In the genomic region with DNA sequence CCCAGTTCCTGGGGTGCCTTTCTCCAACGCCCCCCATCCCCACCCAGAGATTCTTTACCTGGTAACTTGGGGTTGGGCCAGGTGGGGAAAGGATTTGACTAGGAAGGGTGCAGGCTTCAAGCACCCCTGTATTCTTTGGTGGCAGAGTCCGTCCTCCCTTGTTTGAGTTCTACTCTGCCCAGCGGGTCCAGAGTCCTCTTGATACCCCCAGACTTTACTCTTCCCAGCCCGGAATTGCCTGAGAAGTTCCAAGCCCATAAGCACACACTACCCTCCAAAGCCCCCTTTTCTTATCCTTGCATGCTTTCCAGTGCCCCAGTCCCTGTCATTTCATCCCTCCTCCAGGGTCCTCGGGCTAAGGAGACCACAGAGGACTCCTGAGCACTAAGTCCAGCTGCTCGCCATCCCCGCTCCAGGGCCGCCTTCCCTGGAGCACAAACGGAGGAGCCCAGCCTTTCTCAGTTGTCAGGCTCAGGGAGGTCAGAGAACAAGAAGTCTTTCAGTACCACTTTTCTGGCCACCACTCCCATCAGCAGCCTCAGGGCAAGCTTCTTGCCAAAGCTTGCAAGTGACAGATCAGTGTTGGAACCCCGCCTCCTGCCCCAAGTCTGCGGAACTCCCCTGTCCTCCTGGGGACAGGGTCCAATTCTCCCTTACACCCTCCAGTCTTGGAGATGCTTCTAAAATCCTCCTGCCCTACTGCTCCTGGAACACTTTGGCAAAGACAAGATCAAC, we compare ENCODE assay signal across 15 cellular contexts. TPM values are rescaled to one million over a fixed set of nuclear protein-coding genes. Genes with fewer than 3 reads are reported as not detected.
A peak's percentile ranks its signal among the peaks of the same experiment; 100 is the strongest.
DNase-seq lines count a peak whose midpoint lies in the region; ATAC-seq and TF ChIP-seq lines count a peak whose summit lies in the region.
"Had no signal": no experiment of that assay in that cellular context is flagged by ENCODE, and none has a peak within 500 bp of the region (broad histone marks: within the 10 kb centered on the region; RNA-seq: fewer than 3 reads in every experiment).

No MANE protein-coding gene starts in this region.

- H3K36me3 Mint-ChIP-seq in CD14-positive monocyte, result no peaks in the 10 kb centered on the region

- H3K27me3 ChIP-seq in dorsolateral prefrontal cortex (no peaks in the 10 kb centered on the region), ascending aorta (no peaks in the 10 kb centered on the region)
- H3K27me3 ChIP-seq: SJCRH30 had no signal

- TF ChIP-seq CTCF in CD14-positive monocyte (IDR thresholded peaks at IDR 0.05), result no peak
- no peak for TF ChIP-seq CTCF in LNCaP clone FGC (IDR thresholded peaks at IDR 0.05; ENCODE audit: control insufficient read depth, extremely low read depth, insufficient read depth)
- no peak for TF ChIP-seq CTCF in dorsolateral prefrontal cortex (IDR thresholded peaks at IDR 0.05 in 54 of 56, conservative IDR thresholded peaks at IDR 0.05 in 2 of 56; ENCODE audit: low read depth in 1 of 56, partially characterized antibody in 56 of 56)
- no peak for TF ChIP-seq CTCF in ascending aorta (IDR thresholded peaks at IDR 0.05)

- no peak overlapping the region for H3K4me3 Mint-ChIP-seq in CD14-positive monocyte

- H3K4me1 Mint-ChIP-seq in CD14-positive monocyte, result peaks cover 54% of the 10 kb centered on the region

- peaks cover 0 to 10% (median 8%) of the 10 kb centered on the region in 3 donors for H3K27me3 Mint-ChIP-seq in CD14-positive monocyte (ENCODE audit: low read depth in 3 of 3)

- H3K27ac ChIP-seq in dorsolateral prefrontal cortex (peak overlapping the region in 57 of 59 donors; percentile 28 to 100 (median 91)), ascending aorta (no peak overlapping the region)
- H3K27ac ChIP-seq: SJCRH30 had no signal

- no peak for ATAC-seq in HG03196 (IDR thresholded peaks at IDR 0.05; ENCODE audit: unreplicated experiment)

- no peak for DNase-seq in CD14-positive monocyte (ENCODE audit: low spot score)
- peak; percentile 40 for DNase-seq in LNCaP clone FGC (ENCODE audit: low read depth)
- DNase-seq in dorsolateral prefrontal cortex, result no peak
- peak; percentile 8 for DNase-seq in myocyte (ENCODE audit: low read depth)
- no peak for DNase-seq in stimulated activated naive CD4-positive, alpha-beta T cell treated with Interleukin-2 at 50 U/mL for 16 hours (lab: John Stamatoyannopoulos, UW)
- DNase-seq in GF-D8 (lab: John Stamatoyannopoulos, UW), result no peak
- DNase-seq in ascending aorta (ENCODE audit: low spot score in 2 of 2), result no peak
- DNase-seq: activated naive CD4-positive, alpha-beta T cell treated with anti-CD3 and anti-CD28 coated beads, Interleukin-2, amount 50 U/mL, for 16 hours; cerebellar nuclear complex; EL; Karpas-422; mesendoderm; NCI-H187 treated with DMSO at 0.1 percent for 48 hours; SJCRH30 had no signal

- no peaks in the 10 kb centered on the region for H3K9me3 ChIP-seq in ascending aorta
- H3K9me3 ChIP-seq: SJCRH30 had no signal

- peaks cover 0 to 7% of the 10 kb centered on the region in 2 donors for H3K4me1 ChIP-seq in ascending aorta

- H3K36me3 ChIP-seq in ascending aorta, result peaks cover 0 to 3% of the 10 kb centered on the region in 2 donors
- H3K36me3 ChIP-seq: SJCRH30 had no signal

- intact Hi-C loops in CD14-positive monocyte (cut with micrococcal nuclease), result no loop called here
- intact Hi-C loops in dorsolateral prefrontal cortex (cut with DNase I), result loop anchor here in 1 of 2 donors (10.0 kb wide), 1 partner anchor 307 kb away; no protein-coding TSS in a partner anchor
- intact Hi-C loops in ascending aorta (cut with DNase I), result no loop called here

- no peaks in the 10 kb centered on the region for H3K9me3 Mint-ChIP-seq in CD14-positive monocyte

- H3K27ac Mint-ChIP-seq in CD14-positive monocyte, result peak overlapping the region in 6 of 7 donors; percentile 10 to 64 (median 47)

- H3K4me3 ChIP-seq in LNCaP clone FGC (ENCODE audit: low read depth, low read length), result no peak overlapping the region
- peak overlapping the region in 19 of 59 donors; percentile 1 to 64 (median 22) for H3K4me3 ChIP-seq in dorsolateral prefrontal cortex
- no peak overlapping the region for H3K4me3 ChIP-seq in ascending aorta
- H3K4me3 ChIP-seq: SJCRH30 had no signal

RNA-seq across cellular contexts. Expression of a gene that starts 12.2 kb away (rescaled TPM):
- polyA plus RNA-seq in CD14-positive monocyte, result under 1 TPM in 1 of 2 donors, not detected in 1; 0.11 TPM
- 10 to 100 TPM in 88 of 120 experiments, 1 to 10 TPM in 32; 2.2 to 82.8 (median 15.0) TPM for total RNA-seq in dorsolateral prefrontal cortex
- total RNA-seq in myocyte, result 12.1 and 12.7 TPM in 2 replicates
- 2.4 TPM for polyA plus RNA-seq in myocyte (2012)
- total RNA-seq in ascending aorta, result 3.4 TPM

RNA-seq across cellular contexts. Expression of a gene that starts 36.3 kb away (rescaled TPM):
- polyA plus RNA-seq in CD14-positive monocyte, result 1 to 10 TPM; 1.4 to 2.6 TPM
- total RNA-seq in dorsolateral prefrontal cortex (10 to 100 TPM; 27.6 to 72.4 (median 41.6) TPM), myocyte (18.1 and 19.0 TPM in 2 replicates), ascending aorta (23.7 TPM)
- 5.0 TPM for polyA plus RNA-seq in myocyte (2012)

Comparison
In these comparisons a context has a peak if more than half of its experiments do, and no peak if none do; other contexts are left out.
1. DNase-seq: peak in LNCaP clone FGC (single experiment) and myocyte (single experiment); none in CD14-positive monocyte (single experiment), dorsolateral prefrontal cortex (0 of 10), stimulated activated naive CD4-positive, alpha-beta T cell treated with Interleukin-2 at 50 U/mL for 16 hours (single experiment), GF-D8 (single experiment) and ascending aorta (0 of 2).
2. H3K27ac ChIP-seq: peak in dorsolateral prefrontal cortex (57 of 59); none in ascending aorta (0 of 2).